Comparison of ENCODE assay signal across 18 cellular contexts in genomic region chrX:65537229-65537628, GRCh38. TPM values are rescaled to one million over a fixed set of nuclear protein-coding genes. Genes with fewer than 3 reads are reported as not detected.
DNase-seq lines count a peak whose midpoint lies in the region; ATAC-seq and TF ChIP-seq lines count a peak whose summit lies in the region.
"Had no signal": no experiment of that assay in that cellular context is flagged by ENCODE, and none has a peak within 500 bp of the region (broad histone marks: within the 10 kb centered on the region; RNA-seq: fewer than 3 reads in every experiment).

No MANE protein-coding gene starts in this region.

- no peaks in the 10 kb centered on the region for H4K20me1 ChIP-seq in osteoblast (ENCODE audit: insufficient read depth, low read length)

- peak overlapping the region; percentile 6 for H2AFZ ChIP-seq in ACC112 (ENCODE audit: low read length, unreplicated experiment)
- H2AFZ ChIP-seq in osteoblast (ENCODE audit: low read length): peak overlapping the region; percentile 39

- H3K27ac Mint-ChIP-seq in HFFc6: peak overlapping the region; percentile 46; the same call in 1 of the 2 replicates
- H3K27ac Mint-ChIP-seq: CD8-positive, alpha-beta T cell; H9 had no signal

- no peak overlapping the region for H3K4me3 Mint-ChIP-seq in HFFc6
- H3K4me3 Mint-ChIP-seq: CD8-positive, alpha-beta T cell; H9 had no signal

- peaks cover 23% of the 10 kb centered on the region for H3K4me1 Mint-ChIP-seq in HFFc6 (ENCODE audit: low read depth)

- no peak overlapping the region for H3K4me2 ChIP-seq in osteoblast (ENCODE audit: insufficient read depth, low read length)

- H3K9me3 Mint-ChIP-seq in HFFc6: no peaks in the 10 kb centered on the region
- H3K9me3 Mint-ChIP-seq: CD8-positive, alpha-beta T cell had no signal

- H3K79me2 ChIP-seq in ACC112 (ENCODE audit: control insufficient read depth, insufficient read depth, low read length, unreplicated experiment) (peaks cover 22% of the 10 kb centered on the region), osteoblast (ENCODE audit: insufficient read depth, low read length) (peaks cover 23% of the 10 kb centered on the region)

- no peak for TF ChIP-seq CTCF in HFFc6 (IDR thresholded peaks at IDR 0.05)
- TF ChIP-seq CTCF in osteoblast (IDR thresholded peaks at IDR 0.05; ENCODE audit: extremely low read depth, low read depth, low read length): no peak

- no peak overlapping the region for H3K27ac ChIP-seq in ACC112 (ENCODE audit: low read depth, low read length)
- no peak overlapping the region for H3K27ac ChIP-seq in osteoblast (ENCODE audit: low read depth, low read length)
- H3K27ac ChIP-seq: RWPE1, SJCRH30 had no signal

- peaks cover 9% of the 10 kb centered on the region; the same call in 1 of the 2 replicates for H3K36me3 Mint-ChIP-seq in HFFc6 (ENCODE audit: low read depth)

- H3K36me3 ChIP-seq in ACC112 (ENCODE audit: insufficient read depth, low read length) (no peaks in the 10 kb centered on the region), osteoblast (ENCODE audit: insufficient read depth, low read length) (no peaks in the 10 kb centered on the region)
- H3K36me3 ChIP-seq: BE2C, SJCRH30 had no signal

- H3K9me3 ChIP-seq in osteoblast (ENCODE audit: low read depth, low read length): no peaks in the 10 kb centered on the region
- H3K9me3 ChIP-seq: BE2C, SJCRH30 had no signal

- H3K4me1 ChIP-seq in ACC112 (ENCODE audit: control insufficient read depth, insufficient read depth, low read length, unreplicated experiment) (no peaks in the 10 kb centered on the region), osteoblast (ENCODE audit: insufficient read depth, low read length) (peaks cover 13% of the 10 kb centered on the region)
- H3K4me1 ChIP-seq: BE2C had no signal

- DNase-seq in HFFc6 (no peak), fibroblast of peridontal ligament (ENCODE audit: extremely low read depth) (peak; percentile 1), osteoblast (ENCODE audit: insufficient read length, low spot score, missing footprints) (no peak), NCI-H748 treated with DMSO at 0.1 percent for 48 hours (lab: John Stamatoyannopoulos, UW) (no peak)
- DNase-seq in activated CD4-positive, alpha-beta T cell treated with anti-CD3 and anti-CD28 coated beads for 48 hours: no peak
- DNase-seq: BE2C; CD8-positive, alpha-beta T cell; DND-41; H9; IMR-90; NCI-H146; NCI-H226; NCI-H526; OCI-M1; SJCRH30 had no signal

- no peaks in the 10 kb centered on the region for H3K27me3 ChIP-seq in ACC112 (ENCODE audit: insufficient read depth, low read length)
- H3K27me3 ChIP-seq in osteoblast (ENCODE audit: insufficient read depth, low read length): no peaks in the 10 kb centered on the region
- H3K27me3 ChIP-seq: BE2C, SJCRH30 had no signal

- peaks cover under 1% of the 10 kb centered on the region; the same call in 1 of the 2 replicates for H3K27me3 Mint-ChIP-seq in HFFc6 (ENCODE audit: insufficient read depth)

- H3K4me3 ChIP-seq in ACC112 (ENCODE audit: low read depth, low read length) (no peak overlapping the region), osteoblast (ENCODE audit: insufficient read depth, low read length) (no peak overlapping the region)
- H3K4me3 ChIP-seq: SJCRH30 had no signal

- ATAC-seq in GM19035 (IDR thresholded peaks at IDR 0.05; ENCODE audit: unreplicated experiment): no peak
- ATAC-seq: CD8-positive, alpha-beta T cell had no signal

RNA-seq across cellular contexts. Expression of gene LAS1L, which starts 2.6 kb away (rescaled TPM):
- 10 to 100 TPM; 29.2 to 33.0 (median 31.9) TPM for total RNA-seq in HFFc6 (2021; fragmentation: NEBNext Ultra II Directional; extraction: Animal tissue kit (Norgen Biotek cat#: 25700))
- 13.3 and 14.1 TPM in 2 replicates for total RNA-seq in osteoblast
